26 cellular contexts compared by ENCODE assay signal in the genomic region with DNA sequence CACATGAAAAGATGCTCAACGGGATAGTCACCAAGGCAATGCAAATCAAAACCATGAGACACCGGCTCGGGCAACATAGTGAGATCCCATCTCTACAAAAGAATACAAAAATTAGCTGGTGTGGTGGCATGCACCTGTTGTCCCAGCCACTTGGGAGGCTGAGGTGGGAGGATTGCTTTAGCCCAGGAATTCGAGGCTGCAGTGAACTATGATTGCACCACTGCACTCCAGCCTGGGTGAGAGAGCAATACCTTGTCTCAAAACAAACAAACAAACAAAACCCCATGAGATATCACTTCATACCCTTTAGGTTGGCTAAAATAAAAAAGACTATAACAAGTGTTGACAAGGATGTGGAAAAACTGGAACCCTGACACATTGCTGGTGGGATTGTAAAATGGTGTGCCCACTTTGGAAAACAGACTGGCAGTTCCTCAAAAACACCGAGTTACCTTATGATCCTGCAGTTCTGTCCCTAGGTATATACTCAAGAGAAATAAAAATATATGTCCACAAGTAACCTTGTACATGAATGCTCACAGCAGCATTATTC. TPM values are rescaled to one million over a fixed set of nuclear protein-coding genes. Genes with fewer than 3 reads are reported as not detected.
A peak's percentile ranks its signal among the peaks of the same experiment; 100 is the strongest.
DNase-seq lines count a peak whose midpoint lies in the region; ATAC-seq, FAIRE-seq and TF ChIP-seq lines count a peak whose summit lies in the region.
"Had no signal": no experiment of that assay in that cellular context is flagged by ENCODE, and none has a peak within 500 bp of the region (broad histone marks: within the 10 kb centered on the region; RNA-seq: fewer than 3 reads in every experiment).

No MANE protein-coding gene starts in this region.

- no peaks in the 10 kb centered on the region; a peak in 1 of 5 replicates for H3K27me3 ChIP-seq in HepG2 (ENCODE audit: control insufficient read depth in 1 of 2, insufficient read depth in 2 of 2, low read length in 2 of 2)
- H3K27me3 ChIP-seq in right lobe of liver: no peaks in the 10 kb centered on the region
- peaks cover 0 to 4% of the 10 kb centered on the region in 2 experiments; a peak in 3 of 5 replicates for H3K27me3 ChIP-seq in K562 (ENCODE audit: control insufficient read depth in 2 of 2, insufficient read depth in 2 of 2, low read length in 2 of 2)
- no peaks in the 10 kb centered on the region for H3K27me3 ChIP-seq in trophoblast cell (ENCODE audit: insufficient read depth, low read length)
- peaks cover 19% of the 10 kb centered on the region for H3K27me3 ChIP-seq in suprapubic skin
- H3K27me3 ChIP-seq: BE2C had no signal

- no peak for TF ChIP-seq EP300 in HepG2 (IDR thresholded peaks at IDR 0.05; ENCODE audit: low read depth in 2 of 2, low read length in 2 of 2)
- no peak for TF ChIP-seq EP300 in HepG2 (CRISPR knock-in tag; IDR thresholded peaks at IDR 0.05; ENCODE audit: borderline replicate concordance)
- no peak for TF ChIP-seq EP300 in K562 (IDR thresholded peaks at IDR 0.05; ENCODE audit: low read length)
- TF ChIP-seq EP300 in suprapubic skin (IDR thresholded peaks at IDR 0.05): no peak

- no peak overlapping the region for H2AK5ac ChIP-seq in trophoblast cell (ENCODE audit: low read length)

- H3K4ac ChIP-seq in trophoblast cell (ENCODE audit: low read depth, low read length): no peak overlapping the region

- no peak for TF ChIP-seq POLR2A in HepG2 (IDR thresholded peaks at IDR 0.05; ENCODE audit: insufficient read depth in 1 of 2, low read depth in 2 of 2, low read length in 2 of 2)
- no peak for TF ChIP-seq POLR2A in right lobe of liver (IDR thresholded peaks at IDR 0.05)
- TF ChIP-seq POLR2A in K562 (conservative IDR thresholded peaks at IDR 0.05): no peak
- TF ChIP-seq POLR2A in suprapubic skin (IDR thresholded peaks at IDR 0.05): no peak

- H3K9ac ChIP-seq in HepG2 (ENCODE audit: insufficient read depth, low read depth, low read length) (no peak overlapping the region), K562 (ENCODE audit: insufficient read depth in 1 of 2, low read depth in 2 of 2, low read length in 2 of 2) (no peak overlapping the region), trophoblast cell (ENCODE audit: low read length) (no peak overlapping the region)
- H3K9ac ChIP-seq: BLaER1 had no signal

- no peak overlapping the region for H2BK5ac ChIP-seq in trophoblast cell (ENCODE audit: low read depth, low read length, poor library complexity)

- H4K8ac ChIP-seq in trophoblast cell (ENCODE audit: low read depth, low read length): no peak overlapping the region

- TF ChIP-seq CTCF in HepG2 (CRISPR knock-in tag; IDR thresholded peaks at IDR 0.05) (no peak), right lobe of liver (IDR thresholded peaks at IDR 0.05) (no peak), K562 (IDR thresholded peaks at IDR 0.05 in 2 of 3, conservative IDR thresholded peaks at IDR 0.05 in 1 of 3; ENCODE audit: insufficient read depth in 2 of 3, low read depth in 1 of 3, low read length in 3 of 3) (no peak), suprapubic skin (IDR thresholded peaks at IDR 0.05) (no peak)

- H2BK12ac ChIP-seq in trophoblast cell (ENCODE audit: low read length): no peak overlapping the region

- H3K79me1 ChIP-seq in trophoblast cell (ENCODE audit: low read length): peaks cover 17% of the 10 kb centered on the region

- ATAC-seq in HepG2 (no peak), right lobe of liver (no peak), K562 (no peak)
- ATAC-seq: GM12878 had no signal

- intact Hi-C loops in HepG2 (cut with micrococcal nuclease; ENCODE audit: unreplicated experiment): loop anchor here (5.0 kb wide), 2 partner anchors 122 to 197 kb away; partner anchors contain the start of gene TSEN2
- intact Hi-C loops in right lobe of liver (cut with DNase I): no loop called here
- intact Hi-C loops in K562 (cut with micrococcal nuclease): no loop called here

- no peak overlapping the region for H3K4me2 ChIP-seq in HepG2 (ENCODE audit: low read depth, low read length)
- no peak overlapping the region for H3K4me2 ChIP-seq in K562 (ENCODE audit: insufficient read depth, low read length)
- H3K4me2 ChIP-seq in trophoblast cell (ENCODE audit: low read length): no peak overlapping the region
- H3K4me2 ChIP-seq: BLaER1 had no signal

- H3K79me2 ChIP-seq in HepG2 (ENCODE audit: insufficient read depth, low read length): peaks cover 14% of the 10 kb centered on the region
- H3K79me2 ChIP-seq in K562 (ENCODE audit: control insufficient read depth, insufficient read depth, low read length): no peaks in the 10 kb centered on the region
- H3K79me2 ChIP-seq in trophoblast cell (ENCODE audit: control insufficient read depth, insufficient read depth, low read length, poor library complexity): peaks cover 12% of the 10 kb centered on the region

- no peak overlapping the region for H3K14ac ChIP-seq in trophoblast cell (ENCODE audit: low read length)

- CTCF ChIA-PET in HepG2 (lab: Yijun Ruan, JAX; ENCODE audit: low intra/inter-chr PET ratio, low total read pairs): no interaction called here
- CTCF ChIA-PET in K562 (lab: Yijun Ruan, JAX; ENCODE audit: low intra/inter-chr PET ratio): no interaction called here

- H3K4me1 ChIP-seq in HepG2 (ENCODE audit: insufficient read depth, low read length): peaks cover 16% of the 10 kb centered on the region
- peaks cover 0 to 7% (median 0%) of the 10 kb centered on the region in 4 donors for H3K4me1 ChIP-seq in right lobe of liver
- H3K4me1 ChIP-seq in K562 (replicated peaks in 1 of 2; ENCODE audit: control insufficient read depth in 2 of 2, insufficient read depth in 2 of 2, low read length in 2 of 2): peaks cover 0 to 6% of the 10 kb centered on the region in 2 experiments; a peak in 1 of 5 replicates
- H3K4me1 ChIP-seq in trophoblast cell (ENCODE audit: control insufficient read depth in 1 of 2, insufficient read depth in 2 of 2, low read length in 2 of 2): peaks cover 4% of the 10 kb centered on the region in 2 experiments
- peaks cover 21% of the 10 kb centered on the region for H3K4me1 ChIP-seq in suprapubic skin
- H3K4me1 ChIP-seq: BE2C, BLaER1 had no signal

- POLR2A ChIA-PET in HepG2 (lab: Yijun Ruan, JAX) (no interaction called here), K562 (lab: Yijun Ruan, JAX) (no interaction called here)

- no peak overlapping the region for H4K12ac ChIP-seq in trophoblast cell (ENCODE audit: low read depth, low read length)

- H2BK120ac ChIP-seq in trophoblast cell (ENCODE audit: insufficient read depth, low read length, poor library complexity): no peak overlapping the region

- in situ Hi-C loops in HepG2 (cut with HindIII; ENCODE audit: extremely low pct_ligation_motif_present, low pct_unique_long_range_greater_than_20kb) (loop anchor here (5.0 kb wide), 1 partner anchor 197 kb away; the partner anchor contains the start of gene TSEN2), K562 (cut with MboI) (no loop called here)

- H4K20me1 ChIP-seq in HepG2 (ENCODE audit: insufficient read depth, low read length) (no peaks in the 10 kb centered on the region), K562 (replicated peaks; ENCODE audit: control insufficient read depth, insufficient read depth, low read length) (no peaks in the 10 kb centered on the region)
- H4K20me1 ChIP-seq: BLaER1 had no signal

- H3K23ac ChIP-seq in trophoblast cell (ENCODE audit: low read length): no peak overlapping the region

- no peak for DNase-seq in HepG2 (ENCODE audit: low spot score)
- DNase-seq in right lobe of liver: no peak
- DNase-seq in K562 (ENCODE audit: extremely low read depth in 1 of 4, low spot score in 3 of 4): no peak
- peak; percentile 42 to 67 for DNase-seq in trophoblast cell
- no peak for DNase-seq in activated effector memory CD4-positive, alpha-beta T cell treated with anti-CD3 and anti-CD28 coated beads, Interleukin-2, amount 50 U/mL, for 16 hours
- no peak for DNase-seq in suprapubic skin (ENCODE audit: low spot score in 2 of 2)
- DNase-seq: ACHN; BE2C; C1 segment of cervical spinal cord; CD4-positive, alpha-beta memory T cell; CD4-positive, CD25-positive, alpha-beta regulatory T cell; CD8-positive, alpha-beta memory T cell; COR-L47; DMS 273 treated with DMSO at 0.1 percent for 48 hours; DMS153; DMS53; DMS79; DND-41; EL; GDM1 had no signal

- H3K36me3 ChIP-seq in HepG2 (replicated peaks in 1 of 2; ENCODE audit: control insufficient read depth in 1 of 2, insufficient read depth in 2 of 2, low read length in 2 of 2) (no peaks in the 10 kb centered on the region), right lobe of liver (no peaks in the 10 kb centered on the region), K562 (ENCODE audit: control insufficient read depth, insufficient read depth, low read length) (no peaks in the 10 kb centered on the region), trophoblast cell (ENCODE audit: control insufficient read depth in 1 of 2, insufficient read depth in 2 of 2, low read length in 2 of 2) (peaks cover 0 to 1% of the 10 kb centered on the region in 2 experiments), suprapubic skin (no peaks in the 10 kb centered on the region)
- H3K36me3 ChIP-seq: BE2C, BLaER1 had no signal

- no peak overlapping the region for H4K91ac ChIP-seq in trophoblast cell (ENCODE audit: low read depth, low read length)

- H3K18ac ChIP-seq in trophoblast cell (ENCODE audit: low read length): no peak overlapping the region

- BruUV-seq in HepG2 (replicated peaks; lab: Mats Ljungman, UMichigan) (no TSS peak), K562 (replicated peaks; lab: Mats Ljungman, UMichigan) (no TSS peak)

- H3K9me3 ChIP-seq in HepG2 (ENCODE audit: low read length) (no peaks in the 10 kb centered on the region), right lobe of liver (no peaks in the 10 kb centered on the region), K562 (replicated peaks; ENCODE audit: control insufficient read depth, insufficient read depth, low read depth, low read length) (no peaks in the 10 kb centered on the region), trophoblast cell (ENCODE audit: insufficient read depth, low read depth, low read length) (no peaks in the 10 kb centered on the region), suprapubic skin (no peaks in the 10 kb centered on the region)
- H3K9me3 ChIP-seq: BE2C had no signal

- no peak overlapping the region for H3K27ac ChIP-seq in HepG2 (ENCODE audit: extremely low read length, insufficient read depth, low read length)
- H3K27ac ChIP-seq in right lobe of liver: no peak overlapping the region
- H3K27ac ChIP-seq in K562 (ENCODE audit: extremely low read depth, low read depth, low read length): no peak overlapping the region
- H3K27ac ChIP-seq in trophoblast cell (ENCODE audit: low read depth, low read length): no peak overlapping the region
- H3K27ac ChIP-seq in suprapubic skin: no peak overlapping the region
- H3K27ac ChIP-seq: 22Rv1, BLaER1 had no signal

- no peaks in the 10 kb centered on the region for H3K9me1 ChIP-seq in K562 (ENCODE audit: control insufficient read depth, insufficient read depth, low read length)

- FAIRE-seq in HepG2 (lab: Jason Lieb, UNC) (no peak), K562 (lab: Jason Lieb, UNC) (no peak)
- FAIRE-seq: GM12878, GM12892, GM18507 had no signal

- H3K4me3 ChIP-seq in HepG2 (replicated peaks in 1 of 3; ENCODE audit: insufficient read depth in 1 of 3, low read depth in 2 of 3, low read length in 3 of 3) (no peak overlapping the region), right lobe of liver (no peak overlapping the region), K562 (no peak overlapping the region), trophoblast cell (ENCODE audit: low read depth, low read length) (no peak overlapping the region), suprapubic skin (no peak overlapping the region)
- H3K4me3 ChIP-seq: BLaER1, GM12878 had no signal

- no peak overlapping the region for H2AFZ ChIP-seq in HepG2 (ENCODE audit: low read length)
- no peak overlapping the region for H2AFZ ChIP-seq in K562 (ENCODE audit: low read depth, low read length)
- no peak overlapping the region for H2AFZ ChIP-seq in trophoblast cell (ENCODE audit: insufficient read depth, low read length, poor library complexity)

- TF ChIP-seq RAD21 in HepG2 (CRISPR knock-in tag; IDR thresholded peaks at IDR 0.05) (no peak), K562 (CRISPR knock-in tag; conservative IDR thresholded peaks at IDR 0.05 in 1 of 2, IDR thresholded peaks at IDR 0.05 in 1 of 2) (no peak)

- WGBS in HepG2 (ENCODE audit: low lambda C conversion rate): 79% methylated on average over 5 of the region's 5 CpGs
- 90% methylated on average over 5 of the region's 5 CpGs for WGBS in right lobe of liver (ENCODE audit: insufficient coverage, low coverage, low lambda C conversion rate, missing lambda C conversion rate)
- 0% methylated on average over 5 of the region's 5 CpGs for WGBS in K562 (ENCODE audit: insufficient coverage, low coverage, missing lambda C conversion rate)
- WGBS in trophoblast cell (ENCODE audit: extremely low coverage, insufficient coverage, insufficient read length): no CpG with 5 or more reads among the region's 5 CpGs
- 79% methylated on average over 5 of the region's 5 CpGs for WGBS in suprapubic skin

RNA-seq across cellular contexts. Expression of gene PPARG, which starts 3.8 kb away (rescaled TPM):
- total RNA-seq in HepG2 (2016; rRNA removed; fragmentation: Illumina TruSeq; extraction: Trizol) (13.9 and 14.4 TPM in 2 replicates), right lobe of liver (10 to 100 TPM in 3 of 6 experiments, 1 to 10 TPM in 3; 4.9 to 15.8 (median 10.8) TPM), K562 (2014; rRNA removed) (not detected in 2 replicates), K562 (2014; rRNA removed; fragmentation: Illumina TruSeq; extraction: Trizol) (not detected in 2 replicates), K562 (2015; rRNA removed; fragmentation: Illumina TruSeq; extraction: Trizol) (not detected in 2 replicates), K562 (2021) (0.38 TPM in 1 of 2 replicates, not detected in the other), suprapubic skin (10 to 100 TPM in 3 of 4 donors, 1 to 10 TPM in 1; 9.7 to 17.8 (median 11.7) TPM)
- total RNA-seq in HepG2 (2016; cell fraction: cytosol; rRNA removed; fragmentation: Illumina TruSeq; extraction: Trizol; ENCODE audit: low read depth): 46.6 and 50.3 TPM in 2 replicates
- total RNA-seq in HepG2 (2016; cell fraction: insoluble cytoplasmic fraction; rRNA removed; fragmentation: Illumina TruSeq; extraction: Trizol): 12.2 and 12.9 TPM in 2 replicates
- total RNA-seq in HepG2 (2016; cell fraction: membrane; rRNA removed; fragmentation: Illumina TruSeq; extraction: Trizol): 42.4 and 46.0 TPM in 2 replicates
- total RNA-seq in HepG2 (2016; cell fraction: nucleus; rRNA removed; fragmentation: Illumina TruSeq; extraction: Trizol): 9.1 and 11.2 TPM in 2 replicates
- polyA plus RNA-seq in HepG2 (2011; rRNA removed) (57.4 and 58.3 TPM in 2 replicates), K562 (2011; rRNA removed) (not detected in 2 replicates), K562 (2014; fragmentation: Illumina TruSeq; extraction: Trizol) (not detected in 2 replicates), K562 (2014; fragmentation: Nextera tagmentation; extraction: Ambion mirVana) (not detected), K562 (2014; rRNA removed) (not detected in 2 replicates)
- 39.7 and 54.9 TPM in 2 replicates for polyA plus RNA-seq in HepG2 (2011; cell fraction: cytosol; rRNA removed)
- 20.9 and 23.5 TPM in 2 replicates for polyA plus RNA-seq in HepG2 (2011; cell fraction: nucleus; rRNA removed)
- polyA plus RNA-seq in HepG2 (2012): 46.8 and 53.5 TPM in 2 replicates
- polyA plus RNA-seq in HepG2 (2016; cell fraction: cytosol; fragmentation: Illumina TruSeq; extraction: Trizol; ENCODE audit: low read depth): 43.6 and 44.8 TPM in 2 replicates
- 14.1 and 15.7 TPM in 2 replicates for polyA plus RNA-seq in HepG2 (2016; cell fraction: insoluble cytoplasmic fraction; fragmentation: Illumina TruSeq; extraction: Trizol; ENCODE audit: low read depth)
- polyA plus RNA-seq in HepG2 (2016; cell fraction: membrane; fragmentation: Illumina TruSeq; extraction: Trizol; ENCODE audit: low read depth): 44.6 and 47.3 TPM in 2 replicates
- 10.1 and 12.7 TPM in 2 replicates for polyA plus RNA-seq in HepG2 (2016; cell fraction: nucleus; fragmentation: Illumina TruSeq; extraction: Trizol; ENCODE audit: insufficient read depth, low read depth)
- polyA minus RNA-seq in HepG2 (2011; rRNA and poly(A)+ RNA removed; ENCODE audit: low replicate concordance): 77.5 and 86.5 TPM in 2 replicates
- polyA minus RNA-seq in HepG2 (2011; cell fraction: cytosol; rRNA and poly(A)+ RNA removed): 38.8 and 51.7 TPM in 2 replicates
- polyA minus RNA-seq in HepG2 (2011; cell fraction: nucleus; rRNA and poly(A)+ RNA removed): 98.1 and 113 TPM in 2 replicates
- not detected in 2 replicates for total RNA-seq in K562 (2011; cell fraction: chromatin; rRNA removed; ENCODE audit: low replicate concordance)
- total RNA-seq in K562 (2011; cell fraction: nucleolus; rRNA removed): not detected in 2 replicates
- total RNA-seq in K562 (2011; cell fraction: nucleoplasm; rRNA removed): not detected in 2 replicates
- polyA plus RNA-seq in K562 (2011; cell fraction: cytosol; rRNA removed): not detected in 2 replicates
- polyA plus RNA-seq in K562 (2011; cell fraction: nucleus; rRNA removed): not detected in 2 replicates
- 0.21 TPM in 1 of 2 replicates, not detected in the other for polyA plus RNA-seq in K562 (2012)
- polyA minus RNA-seq in K562 (2011; rRNA and poly(A)+ RNA removed): not detected in 2 replicates
- polyA minus RNA-seq in K562 (2011; cell fraction: cytosol; rRNA and poly(A)+ RNA removed): not detected in 2 replicates
- 0.13 TPM in 1 of 2 replicates, not detected in the other for polyA minus RNA-seq in K562 (2011; cell fraction: nucleus; rRNA and poly(A)+ RNA removed)
- polyA plus RNA-seq in trophoblast cell (2013): 57.7 and 61.1 TPM in 2 replicates
- total RNA-seq: G401 had no signal
- polyA plus RNA-seq: CD8-positive, alpha-beta memory T cell had no signal

Comparison
In these comparisons a context has a peak if more than half of its experiments do, and no peak if none do; other contexts are left out.
1. DNase-seq: peak in trophoblast cell (2 of 2); none in HepG2 (single experiment), right lobe of liver (0 of 3), K562 (0 of 4), activated effector memory CD4-positive, alpha-beta T cell treated with anti-CD3 and anti-CD28 coated beads, Interleukin-2, amount 50 U/mL, for 16 hours (single experiment) and suprapubic skin (0 of 2).
2. RNA of gene PPARG, which starts 3.8 kb away (total RNA-seq): 9.1 to 50.3 TPM in HepG2, 9.7 to 17.8 TPM in suprapubic skin and 4.9 to 15.8 TPM in right lobe of liver; 0.38 TPM in K562; every median in the first group is over 4 times any median in the second.
3. Of the 241 proteins assayed by ChIP-seq in both HepG2 and K562: peak only in HepG2: none; only in K562: ZFP36; in both: none; in neither: 240.